In genomic region chr16:85046957-85047866, GRCh38 we compare ENCODE assay signal across 11 cellular contexts. TPM values are rescaled to one million over a fixed set of nuclear protein-coding genes. Genes with fewer than 3 reads are reported as not detected.
A peak's percentile ranks its signal among the peaks of the same experiment; 100 is the strongest.
DNase-seq lines count a peak whose midpoint lies in the region; TF ChIP-seq lines count a peak whose summit lies in the region.
"Had no signal": no experiment of that assay in that cellular context is flagged by ENCODE, and none has a peak within 500 bp of the region (broad histone marks: within the 10 kb centered on the region; RNA-seq: fewer than 3 reads in every experiment).

No MANE protein-coding gene starts in this region.

- peak overlapping the region; percentile 58 for H3K9ac ChIP-seq in mucosa of stomach (ENCODE audit: low read length)
- H3K9ac ChIP-seq: neural progenitor cell had no signal

- H3K36me3 ChIP-seq in mucosa of stomach (ENCODE audit: control insufficient read depth, insufficient read depth, low read length) (no peaks in the 10 kb centered on the region), uterus (no peaks in the 10 kb centered on the region), SJCRH30 (no peaks in the 10 kb centered on the region)
- H3K36me3 ChIP-seq: neural progenitor cell had no signal

- H3K9me3 ChIP-seq in mucosa of stomach (ENCODE audit: control insufficient read depth, low read length) (no peaks in the 10 kb centered on the region), uterus (no peaks in the 10 kb centered on the region), SJCRH30 (replicated peaks) (no peaks in the 10 kb centered on the region)

- DNase-seq in DMS153 (lab: John Stamatoyannopoulos, UW) (peak; percentile 28), OCI-M2 (lab: John Stamatoyannopoulos, UW; ENCODE audit: unreplicated experiment) (peak; percentile 66), fibroblast of pulmonary artery (ENCODE audit: low read depth) (peak; percentile 22), foreskin fibroblast (no peak), nucleus accumbens (lab: John Stamatoyannopoulos, UW) (no peak), uterus (no peak), SJCRH30 (no peak)
- DNase-seq: H7, NCI-H187 treated with DMSO at 0.1 percent for 48 hours had no signal

- H3K4me1 ChIP-seq in mucosa of stomach (ENCODE audit: control insufficient read depth, insufficient read depth, low read length) (peaks cover 24% of the 10 kb centered on the region), uterus (no peaks in the 10 kb centered on the region), SJCRH30 (peaks cover 2% of the 10 kb centered on the region; the same call in 1 of the 2 replicates)

- intact Hi-C loops in uterus (cut with DNase I; ENCODE audit: low total_unique reads), result no loop called here

- TF ChIP-seq CTCF in fibroblast of pulmonary artery (IDR thresholded peaks at IDR 0.05; ENCODE audit: low read length, missing control alignments) (no peak), foreskin fibroblast (IDR thresholded peaks at IDR 0.05; ENCODE audit: low read depth, low read length) (no peak), uterus (IDR thresholded peaks at IDR 0.05) (no peak)

- no peak overlapping the region for H3K27ac ChIP-seq in uterus
- no peak overlapping the region for H3K27ac ChIP-seq in SJCRH30
- H3K27ac ChIP-seq: neural progenitor cell had no signal

- TF ChIP-seq POLR2A in uterus (IDR thresholded peaks at IDR 0.05), result no peak

- H3K27me3 ChIP-seq in mucosa of stomach (ENCODE audit: control insufficient read depth, insufficient read depth, low read length) (no peaks in the 10 kb centered on the region), uterus (no peaks in the 10 kb centered on the region), SJCRH30 (no peaks in the 10 kb centered on the region)
- H3K27me3 ChIP-seq: neural progenitor cell had no signal

- H3K4me3 ChIP-seq in fibroblast of pulmonary artery (replicated peaks; ENCODE audit: low read depth, low read length) (no peak overlapping the region), mucosa of stomach (ENCODE audit: low read length) (no peak overlapping the region), foreskin fibroblast (ENCODE audit: low read depth in 1 of 2, low read length in 2 of 2) (no peak overlapping the region), uterus (no peak overlapping the region), SJCRH30 (no peak overlapping the region)
- H3K4me3 ChIP-seq: neural progenitor cell had no signal

RNA-seq across cellular contexts. Expression of gene KIAA0513, which starts 19.6 kb away (rescaled TPM):
- 10 to 100 TPM in 1 of 4 donors, 1 to 10 TPM in 3; 4.7 to 17.3 (median 9.4) TPM for total RNA-seq in uterus
- 1.3 and 2.4 TPM in 2 replicates for total RNA-seq in SJCRH30 (2014; rRNA removed; shearing (Covaris generic))

RNA-seq across cellular contexts. Expression of gene ZDHHC7, which starts 35.9 kb away (rescaled TPM):
- total RNA-seq in uterus, result 10 to 100 TPM; 16.5 to 50.2 (median 39.1) TPM
- total RNA-seq in SJCRH30 (2014; rRNA removed; shearing (Covaris generic)), result 18.5 and 20.3 TPM in 2 replicates

Comparison
In these comparisons a context has a peak if more than half of its experiments do, and no peak if none do; other contexts are left out.
1. DNase-seq: peak in DMS153 (single experiment), OCI-M2 (single experiment) and fibroblast of pulmonary artery (single experiment); none in foreskin fibroblast (0 of 2), nucleus accumbens (0 of 56), uterus (0 of 2) and SJCRH30 (0 of 2).